ENCODE assay signal across 4 cellular contexts in the genomic region with DNA sequence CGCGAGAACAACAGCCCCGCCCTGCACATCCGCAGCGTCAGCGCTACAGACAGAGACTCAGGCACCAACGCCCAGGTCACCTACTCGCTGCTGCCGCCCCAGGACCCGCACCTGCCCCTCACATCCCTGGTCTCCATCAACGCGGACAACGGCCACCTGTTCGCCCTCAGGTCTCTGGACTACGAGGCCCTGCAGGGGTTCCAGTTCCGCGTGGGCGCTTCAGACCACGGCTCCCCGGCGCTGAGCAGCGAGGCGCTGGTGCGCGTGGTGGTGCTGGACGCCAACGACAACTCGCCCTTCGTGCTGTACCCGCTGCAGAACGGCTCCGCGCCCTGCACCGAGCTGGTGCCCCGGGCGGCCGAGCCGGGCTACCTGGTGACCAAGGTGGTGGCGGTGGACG. TPM values are rescaled to one million over a fixed set of nuclear protein-coding genes. Genes with fewer than 3 reads are reported as not detected.
"Had no signal": no experiment of that assay in that cellular context is flagged by ENCODE, and none has a peak within 500 bp of the region (broad histone marks: within the 10 kb centered on the region; RNA-seq: fewer than 3 reads in every experiment).

No MANE protein-coding gene starts in this region.

RNA-seq across cellular contexts. Expression of gene PCDHB13, which starts 1.8 kb away (rescaled TPM):
- total RNA-seq: K562 had no signal

RNA-seq across cellular contexts. Expression of gene PCDHB12, which starts 7.0 kb away (rescaled TPM):
- total RNA-seq: HT1080, K562 had no signal

RNA-seq across cellular contexts. Expression of gene PCDHB14, which starts 7.6 kb away (rescaled TPM):
- total RNA-seq: K562 had no signal

RNA-seq across cellular contexts. Expression of gene PCDHB11, which starts 16.1 kb away (rescaled TPM):
- total RNA-seq: HT1080, K562 had no signal

RNA-seq across cellular contexts. Expression of gene PCDHB10, which starts 23.4 kb away (rescaled TPM):
- total RNA-seq: HepG2, HT-29, K562 had no signal
